ENCODE assay signal across 1 cellular context in the genomic region with DNA sequence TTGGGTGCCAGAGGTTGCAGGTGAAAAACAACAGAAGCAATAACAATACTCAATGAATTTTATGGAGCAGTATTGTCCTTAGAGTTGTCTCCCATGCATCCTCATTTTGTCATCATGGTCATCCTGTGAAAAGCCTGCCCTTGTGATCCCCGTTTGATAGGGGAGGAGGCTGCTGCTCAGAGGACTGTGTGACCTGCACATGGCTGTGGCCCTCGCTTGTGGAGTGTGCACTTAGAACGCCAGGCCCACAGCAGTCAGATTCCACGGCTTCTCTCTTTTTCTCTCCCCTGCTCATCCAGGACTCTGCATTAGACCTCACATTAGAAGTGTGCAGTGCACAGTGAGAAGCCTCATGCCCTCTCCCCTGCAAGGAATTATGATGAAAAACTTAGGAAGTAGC.
TF ChIP-seq lines count a peak whose summit lies in the region.

No MANE protein-coding gene starts in this region.

TF ChIP-seq in HepG2, 621 proteins besides CTCF, POLR2A, EP300 and RAD21 (continued from another document):
- TF ChIP-seq, protein P1, sequence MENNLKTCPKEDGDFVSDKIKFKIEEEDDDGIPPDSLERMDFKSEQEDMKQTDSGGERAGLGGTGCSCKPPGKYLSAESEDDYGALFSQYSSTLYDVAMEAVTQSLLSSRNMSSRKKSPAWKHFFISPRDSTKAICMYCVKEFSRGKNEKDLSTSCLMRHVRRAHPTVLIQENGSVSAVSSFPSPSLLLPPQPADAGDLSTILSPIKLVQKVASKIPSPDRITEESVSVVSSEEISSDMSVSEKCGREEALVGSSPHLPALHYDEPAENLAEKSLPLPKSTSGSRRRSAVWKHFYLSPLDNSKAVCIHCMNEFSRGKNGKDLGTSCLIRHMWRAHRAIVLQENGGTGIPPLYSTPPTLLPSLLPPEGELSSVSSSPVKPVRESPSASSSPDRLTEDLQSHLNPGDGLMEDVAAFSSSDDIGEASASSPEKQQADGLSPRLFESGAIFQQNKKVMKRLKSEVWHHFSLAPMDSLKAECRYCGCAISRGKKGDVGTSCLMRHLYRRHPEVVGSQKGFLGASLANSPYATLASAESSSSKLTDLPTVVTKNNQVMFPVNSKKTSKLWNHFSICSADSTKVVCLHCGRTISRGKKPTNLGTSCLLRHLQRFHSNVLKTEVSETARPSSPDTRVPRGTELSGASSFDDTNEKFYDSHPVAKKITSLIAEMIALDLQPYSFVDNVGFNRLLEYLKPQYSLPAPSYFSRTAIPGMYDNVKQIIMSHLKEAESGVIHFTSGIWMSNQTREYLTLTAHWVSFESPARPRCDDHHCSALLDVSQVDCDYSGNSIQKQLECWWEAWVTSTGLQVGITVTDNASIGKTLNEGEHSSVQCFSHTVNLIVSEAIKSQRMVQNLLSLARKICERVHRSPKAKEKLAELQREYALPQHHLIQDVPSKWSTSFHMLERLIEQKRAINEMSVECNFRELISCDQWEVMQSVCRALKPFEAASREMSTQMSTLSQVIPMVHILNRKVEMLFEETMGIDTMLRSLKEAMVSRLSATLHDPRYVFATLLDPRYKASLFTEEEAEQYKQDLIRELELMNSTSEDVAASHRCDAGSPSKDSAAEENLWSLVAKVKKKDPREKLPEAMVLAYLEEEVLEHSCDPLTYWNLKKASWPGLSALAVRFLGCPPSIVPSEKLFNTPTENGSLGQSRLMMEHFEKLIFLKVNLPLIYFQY (CRISPR knock-in tag; IDR thresholded peaks at IDR 0.05; ENCODE audit: borderline replicate concordance) = no peak
- TF ChIP-seq MIER2 (CRISPR knock-in tag; IDR thresholded peaks at IDR 0.05) (no peak), ZNF780A (CRISPR knock-in tag; IDR thresholded peaks at IDR 0.05) (no peak), TBL1XR1 (IDR thresholded peaks at IDR 0.05; ENCODE audit: borderline replicate concordance, low read length, partially characterized antibody) (no peak), KAT8 (CRISPR knock-in tag; IDR thresholded peaks at IDR 0.05) (no peak), ZNF24 (IDR thresholded peaks at IDR 0.05) (no peak), GFI1 (CRISPR knock-in tag; IDR thresholded peaks at IDR 0.05; ENCODE audit: borderline replicate concordance) (no peak), FOXA3 (CRISPR knock-in tag; IDR thresholded peaks at IDR 0.05) (no peak), ZNF350 (CRISPR knock-in tag; IDR thresholded peaks at IDR 0.05; ENCODE audit: borderline replicate concordance, low read depth) (no peak), PAWR (CRISPR knock-in tag; IDR thresholded peaks at IDR 0.05; ENCODE audit: borderline replicate concordance) (no peak), SP2 (CRISPR knock-in tag; IDR thresholded peaks at IDR 0.05) (no peak), PHB2 (IDR thresholded peaks at IDR 0.05; ENCODE audit: partially characterized antibody) (no peak), TARDBP (CRISPR knock-in tag; IDR thresholded peaks at IDR 0.05) (no peak), ZNF891 (CRISPR knock-in tag; IDR thresholded peaks at IDR 0.05) (no peak), TRAFD1 (CRISPR knock-in tag; IDR thresholded peaks at IDR 0.05; ENCODE audit: borderline replicate concordance) (no peak)
- TF ChIP-seq, protein P2, sequence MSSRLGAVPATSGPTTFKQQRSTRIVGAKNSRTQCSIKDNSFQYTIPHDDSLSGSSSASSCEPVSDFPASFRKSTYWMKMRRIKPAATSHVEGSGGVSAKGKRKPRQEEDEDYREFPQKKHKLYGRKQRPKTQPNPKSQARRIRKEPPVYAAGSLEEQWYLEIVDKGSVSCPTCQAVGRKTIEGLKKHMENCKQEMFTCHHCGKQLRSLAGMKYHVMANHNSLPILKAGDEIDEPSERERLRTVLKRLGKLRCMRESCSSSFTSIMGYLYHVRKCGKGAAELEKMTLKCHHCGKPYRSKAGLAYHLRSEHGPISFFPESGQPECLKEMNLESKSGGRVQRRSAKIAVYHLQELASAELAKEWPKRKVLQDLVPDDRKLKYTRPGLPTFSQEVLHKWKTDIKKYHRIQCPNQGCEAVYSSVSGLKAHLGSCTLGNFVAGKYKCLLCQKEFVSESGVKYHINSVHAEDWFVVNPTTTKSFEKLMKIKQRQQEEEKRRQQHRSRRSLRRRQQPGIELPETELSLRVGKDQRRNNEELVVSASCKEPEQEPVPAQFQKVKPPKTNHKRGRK (CRISPR knock-in tag; IDR thresholded peaks at IDR 0.05) = no peak
- TF ChIP-seq, protein P3, sequence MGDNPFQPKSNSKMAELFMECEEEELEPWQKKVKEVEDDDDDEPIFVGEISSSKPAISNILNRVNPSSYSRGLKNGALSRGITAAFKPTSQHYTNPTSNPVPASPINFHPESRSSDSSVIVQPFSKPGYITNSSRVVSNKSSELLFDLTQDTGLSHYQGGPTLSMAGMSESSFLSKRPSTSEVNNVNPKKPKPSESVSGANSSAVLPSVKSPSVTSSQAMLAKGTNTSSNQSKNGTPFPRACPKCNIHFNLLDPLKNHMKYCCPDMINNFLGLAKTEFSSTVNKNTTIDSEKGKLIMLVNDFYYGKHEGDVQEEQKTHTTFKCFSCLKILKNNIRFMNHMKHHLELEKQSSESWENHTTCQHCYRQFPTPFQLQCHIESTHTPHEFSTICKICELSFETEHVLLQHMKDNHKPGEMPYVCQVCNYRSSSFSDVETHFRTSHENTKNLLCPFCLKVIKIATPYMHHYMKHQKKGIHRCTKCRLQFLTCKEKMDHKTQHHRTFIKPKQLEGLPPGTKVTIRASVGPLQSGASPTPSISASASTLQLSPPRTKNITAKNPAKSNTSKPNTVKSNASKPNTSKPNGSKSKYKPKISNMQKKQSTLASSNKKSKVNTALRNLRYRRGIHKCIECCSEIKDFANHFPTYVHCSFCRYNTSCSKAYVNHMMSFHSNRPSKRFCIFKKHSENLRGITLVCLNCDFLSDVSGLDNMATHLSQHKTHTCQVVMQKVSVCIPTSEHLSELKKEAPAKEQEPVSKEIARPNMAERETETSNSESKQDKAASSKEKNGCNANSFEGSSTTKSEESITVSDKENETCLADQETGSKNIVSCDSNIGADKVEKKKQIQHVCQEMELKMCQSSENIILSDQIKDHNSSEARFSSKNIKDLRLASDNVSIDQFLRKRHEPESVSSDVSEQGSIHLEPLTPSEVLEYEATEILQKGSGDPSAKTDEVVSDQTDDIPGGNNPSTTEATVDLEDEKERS (CRISPR knock-in tag; IDR thresholded peaks at IDR 0.05) = no peak
- TF ChIP-seq, protein P4, sequence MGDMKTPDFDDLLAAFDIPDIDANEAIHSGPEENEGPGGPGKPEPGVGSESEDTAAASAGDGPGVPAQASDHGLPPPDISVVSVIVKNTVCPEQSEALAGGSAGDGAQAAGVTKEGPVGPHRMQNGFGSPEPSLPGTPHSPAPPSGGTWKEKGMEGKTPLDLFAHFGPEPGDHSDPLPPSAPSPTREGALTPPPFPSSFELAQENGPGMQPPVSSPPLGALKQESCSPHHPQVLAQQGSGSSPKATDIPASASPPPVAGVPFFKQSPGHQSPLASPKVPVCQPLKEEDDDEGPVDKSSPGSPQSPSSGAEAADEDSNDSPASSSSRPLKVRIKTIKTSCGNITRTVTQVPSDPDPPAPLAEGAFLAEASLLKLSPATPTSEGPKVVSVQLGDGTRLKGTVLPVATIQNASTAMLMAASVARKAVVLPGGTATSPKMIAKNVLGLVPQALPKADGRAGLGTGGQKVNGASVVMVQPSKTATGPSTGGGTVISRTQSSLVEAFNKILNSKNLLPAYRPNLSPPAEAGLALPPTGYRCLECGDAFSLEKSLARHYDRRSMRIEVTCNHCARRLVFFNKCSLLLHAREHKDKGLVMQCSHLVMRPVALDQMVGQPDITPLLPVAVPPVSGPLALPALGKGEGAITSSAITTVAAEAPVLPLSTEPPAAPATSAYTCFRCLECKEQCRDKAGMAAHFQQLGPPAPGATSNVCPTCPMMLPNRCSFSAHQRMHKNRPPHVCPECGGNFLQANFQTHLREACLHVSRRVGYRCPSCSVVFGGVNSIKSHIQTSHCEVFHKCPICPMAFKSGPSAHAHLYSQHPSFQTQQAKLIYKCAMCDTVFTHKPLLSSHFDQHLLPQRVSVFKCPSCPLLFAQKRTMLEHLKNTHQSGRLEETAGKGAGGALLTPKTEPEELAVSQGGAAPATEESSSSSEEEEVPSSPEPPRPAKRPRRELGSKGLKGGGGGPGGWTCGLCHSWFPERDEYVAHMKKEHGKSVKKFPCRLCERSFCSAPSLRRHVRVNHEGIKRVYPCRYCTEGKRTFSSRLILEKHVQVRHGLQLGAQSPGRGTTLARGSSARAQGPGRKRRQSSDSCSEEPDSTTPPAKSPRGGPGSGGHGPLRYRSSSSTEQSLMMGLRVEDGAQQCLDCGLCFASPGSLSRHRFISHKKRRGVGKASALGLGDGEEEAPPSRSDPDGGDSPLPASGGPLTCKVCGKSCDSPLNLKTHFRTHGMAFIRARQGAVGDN (CRISPR knock-in tag; IDR thresholded peaks at IDR 0.05) = no peak
TF ChIP-seq in HepG2: peak in this region for 0.
